ENCODE assay signal across 23 cellular contexts in genomic region chr6:107161521-107161920, GRCh38. TPM values are rescaled to one million over a fixed set of nuclear protein-coding genes. Genes with fewer than 3 reads are reported as not detected.
A peak's percentile ranks its signal among the peaks of the same experiment; 100 is the strongest.
DNase-seq lines count a peak whose midpoint lies in the region; TF ChIP-seq lines count a peak whose summit lies in the region.
"Had no signal": no experiment of that assay in that cellular context is flagged by ENCODE, and none has a peak within 500 bp of the region (broad histone marks: within the 10 kb centered on the region; RNA-seq: fewer than 3 reads in every experiment).

No MANE protein-coding gene starts in this region.

- no peaks in the 10 kb centered on the region for H3K9me3 Mint-ChIP-seq in progenitor cell of endocrine pancreas (ENCODE audit: low read depth)
- H3K9me3 Mint-ChIP-seq: CD4-positive, alpha-beta T cell; CD8-positive, alpha-beta T cell had no signal

- H3K4me1 Mint-ChIP-seq in progenitor cell of endocrine pancreas (ENCODE audit: low read depth), result peaks cover 10% of the 10 kb centered on the region
- H3K4me1 Mint-ChIP-seq: B cell had no signal

- TF ChIP-seq POLR2A in sigmoid colon (IDR thresholded peaks at IDR 0.05), result no peak

- H3K4me3 Mint-ChIP-seq in progenitor cell of endocrine pancreas (ENCODE audit: low read depth), result no peak overlapping the region
- H3K4me3 Mint-ChIP-seq: B cell; CD4-positive, alpha-beta T cell; CD8-positive, alpha-beta T cell had no signal

- peak overlapping the region; percentile 37 for H3K27ac Mint-ChIP-seq in progenitor cell of endocrine pancreas
- H3K27ac Mint-ChIP-seq: B cell; CD4-positive, alpha-beta T cell; CD8-positive, alpha-beta T cell had no signal

- intact Hi-C loops in sigmoid colon (cut with DNase I), result no loop called here

- TF ChIP-seq CTCF in progenitor cell of endocrine pancreas (IDR thresholded peaks at IDR 0.05; ENCODE audit: unreplicated experiment) (no peak), sigmoid colon (IDR thresholded peaks at IDR 0.05) (no peak)

- H3K27ac ChIP-seq in sigmoid colon, result no peak overlapping the region
- H3K27ac ChIP-seq: 22Rv1; A549; BLaER1 treated with 17β-estradiol and CSF1 and Interleukin-3, amounts not matched to agents 10 nM and 100 nM; C4-2B had no signal

- in situ Hi-C loops in SK-MEL-5 (cut with HindIII; ENCODE audit: low pct_unique_long_range_greater_than_20kb, low sequenced_read_pairs), result no loop called here
- in situ Hi-C loops in G401 (cut with HindIII; ENCODE audit: low sequenced_read_pairs), result no loop called here

- WGBS in sigmoid colon, 2 donors, result 98% methylated on average over 3 of the region's 3 CpGs

- H3K27me3 Mint-ChIP-seq in progenitor cell of endocrine pancreas, result no peaks in the 10 kb centered on the region
- H3K27me3 Mint-ChIP-seq: B cell; CD4-positive, alpha-beta T cell had no signal

- no peaks in the 10 kb centered on the region for H3K4me1 ChIP-seq in sigmoid colon
- H3K4me1 ChIP-seq: A549; BLaER1 treated with 17β-estradiol and CSF1 and Interleukin-3, amounts not matched to agents 10 nM and 100 nM had no signal

- no peaks in the 10 kb centered on the region for H3K27me3 ChIP-seq in sigmoid colon
- H3K27me3 ChIP-seq: BLaER1 treated with 17β-estradiol and CSF1 and Interleukin-3, amounts not matched to agents 10 nM and 100 nM had no signal

- no peaks in the 10 kb centered on the region for H3K36me3 ChIP-seq in sigmoid colon
- H3K36me3 ChIP-seq: BLaER1 treated with 17β-estradiol and CSF1 and Interleukin-3, amounts not matched to agents 10 nM and 100 nM had no signal

- H3K36me3 Mint-ChIP-seq in progenitor cell of endocrine pancreas (ENCODE audit: insufficient read depth), result no peaks in the 10 kb centered on the region
- H3K36me3 Mint-ChIP-seq: CD8-positive, alpha-beta T cell had no signal

- no peaks in the 10 kb centered on the region for H3K9me3 ChIP-seq in sigmoid colon
- H3K9me3 ChIP-seq: A549; BLaER1 treated with 17β-estradiol and CSF1 and Interleukin-3, amounts not matched to agents 10 nM and 100 nM had no signal

- no peak overlapping the region for H3K4me3 ChIP-seq in sigmoid colon
- H3K4me3 ChIP-seq: A549; BLaER1 treated with 17β-estradiol and CSF1 and Interleukin-3, amounts not matched to agents 10 nM and 100 nM had no signal

- peak; percentile 43 for DNase-seq in COLO829 (ENCODE audit: low spot score)
- DNase-seq in SK-MEL-5 (ENCODE audit: low read depth, low spot score), result peak; percentile 89
- DNase-seq in foreskin melanocyte, result peak; percentile 97
- DNase-seq in progenitor cell of endocrine pancreas (ENCODE audit: low spot score, unreplicated experiment), result no peak
- no peak for DNase-seq in GOT3 (lab: John Stamatoyannopoulos, UW)
- DNase-seq in sigmoid colon, result no peak
- DNase-seq in G401 (ENCODE audit: low spot score), result no peak
- DNase-seq: AML-193; CD4-positive, alpha-beta T cell; CD8-positive, alpha-beta T cell; COR-L47; DMS 273 treated with DMSO at 0.1 percent for 48 hours; DMS153; DMS53; DMS79; DND-41; EL; GF-D8 had no signal

- no peak for TF ChIP-seq EP300 in sigmoid colon (IDR thresholded peaks at IDR 0.05)

RNA-seq across cellular contexts. Expression of gene BEND3, which starts 46.2 kb away (rescaled TPM):
- 3.1 TPM in 2 replicates for total RNA-seq in SK-MEL-5 (2014; rRNA removed; shearing (Covaris generic))
- polyA plus RNA-seq in SK-MEL-5 (2015; cell fraction: cytosol; rRNA removed), result 3.9 and 6.0 TPM in 2 replicates
- 2.0 and 3.4 TPM in 2 replicates for polyA plus RNA-seq in SK-MEL-5 (2015; cell fraction: nucleus; rRNA removed)
- total RNA-seq in progenitor cell of endocrine pancreas (22.4 and 23.6 TPM in 2 replicates), sigmoid colon (1 to 10 TPM in 3 of 4 donors, under 1 TPM in 1; 0.82 to 1.9 (median 1.4) TPM)
- 1 to 10 TPM in 1 of 3 donors, under 1 TPM in 2; 0.60 to 2.8 (median 0.92) TPM for polyA plus RNA-seq in sigmoid colon
- total RNA-seq in G401 (2014; rRNA removed; shearing (Covaris generic)), result 4.7 and 6.9 TPM in 2 replicates

Comparison
In these comparisons a context has a peak if more than half of its experiments do, and no peak if none do; other contexts are left out.
1. DNase-seq: peak in COLO829 (single experiment), SK-MEL-5 (single experiment) and foreskin melanocyte (single experiment); none in progenitor cell of endocrine pancreas (single experiment), GOT3 (single experiment), sigmoid colon (single experiment) and G401 (single experiment).